In genomic region chr7:129143724-129144094, GRCh38 we compare ENCODE assay signal across 8 cellular contexts. TPM values are rescaled to one million over a fixed set of nuclear protein-coding genes. Genes with fewer than 3 reads are reported as not detected.
A peak's percentile ranks its signal among the peaks of the same experiment; 100 is the strongest.
DNase-seq lines count a peak whose midpoint lies in the region; ATAC-seq and TF ChIP-seq lines count a peak whose summit lies in the region.

No MANE protein-coding gene starts in this region.

- H3K27me3 Mint-ChIP-seq in CD4-positive, alpha-beta T cell, result peaks cover 6% of the 10 kb centered on the region
- peaks cover 1% of the 10 kb centered on the region for H3K27me3 Mint-ChIP-seq in activated naive CD8-positive, alpha-beta T cell

- no peak for TF ChIP-seq CTCF in CD4-positive, alpha-beta T cell (IDR thresholded peaks at IDR 0.05)

- H3K9me3 ChIP-seq in CD4-positive, alpha-beta T cell (ENCODE audit: control insufficient read depth, low read length), result no peaks in the 10 kb centered on the region
- H3K9me3 ChIP-seq in HAP-1 (no peaks in the 10 kb centered on the region), mononuclear cell (ENCODE audit: low read depth, low read length) (no peaks in the 10 kb centered on the region), MG63 (no peaks in the 10 kb centered on the region)

- H3K36me3 ChIP-seq in HAP-1 (replicated peaks), result no peaks in the 10 kb centered on the region
- no peaks in the 10 kb centered on the region for H3K36me3 ChIP-seq in MG63

- H3K4me3 Mint-ChIP-seq in CD4-positive, alpha-beta T cell, result peak overlapping the region; percentile 89
- peak overlapping the region; percentile 91 for H3K4me3 Mint-ChIP-seq in activated naive CD8-positive, alpha-beta T cell

- H3K4me1 ChIP-seq in HAP-1 (peaks cover 10% of the 10 kb centered on the region), mononuclear cell (ENCODE audit: insufficient read depth, low read length) (peaks cover 46% of the 10 kb centered on the region)

- in situ Hi-C loops in HAP-1 (cut with MboI; ENCODE audit: low sequenced_read_pairs), result no loop called here

- peaks cover 20% of the 10 kb centered on the region for H3K4me1 Mint-ChIP-seq in CD4-positive, alpha-beta T cell (ENCODE audit: low read depth)
- H3K4me1 Mint-ChIP-seq in activated naive CD8-positive, alpha-beta T cell (ENCODE audit: low read depth), result peaks cover 19% of the 10 kb centered on the region

- no peak for DNase-seq in CD4-positive, alpha-beta T cell
- no peak for DNase-seq in HAP-1 (ENCODE audit: low spot score in 2 of 2)
- DNase-seq in MG63, result no peak
- DNase-seq in UCSD-AML1 (lab: John Stamatoyannopoulos, UW; ENCODE audit: unreplicated experiment), result no peak
- no peak for DNase-seq in T1000 (lab: John Stamatoyannopoulos, UW)
- no peak for DNase-seq in NCI-H1436 treated with DMSO at 0.1 percent for 48 hours (lab: John Stamatoyannopoulos, UW)

- H3K4me3 ChIP-seq in HAP-1, result peak overlapping the region; percentile 44
- H3K4me3 ChIP-seq in mononuclear cell (ENCODE audit: low read length), result peak overlapping the region; percentile 56
- H3K4me3 ChIP-seq in MG63, result no peak overlapping the region

- intact Hi-C loops in CD4-positive, alpha-beta T cell (cut with DNase I, micrococcal nuclease), result no loop called here

- peak overlapping the region; percentile 3 for H3K27ac Mint-ChIP-seq in CD4-positive, alpha-beta T cell
- no peak overlapping the region for H3K27ac Mint-ChIP-seq in activated naive CD8-positive, alpha-beta T cell

- no peaks in the 10 kb centered on the region for H3K36me3 Mint-ChIP-seq in CD4-positive, alpha-beta T cell (ENCODE audit: low read depth)
- H3K36me3 Mint-ChIP-seq in activated naive CD8-positive, alpha-beta T cell, result no peaks in the 10 kb centered on the region

- CTCF ChIA-PET in CD4-positive, alpha-beta T cell (lab: Charles Lee), result interaction anchor here (2.5 kb wide), 1 partner anchor 20 kb away, joined by 9 read pairs; no protein-coding TSS in a partner anchor

- no peaks in the 10 kb centered on the region for H3K27me3 ChIP-seq in CD4-positive, alpha-beta T cell (ENCODE audit: control insufficient read depth, insufficient read depth, low read length)
- H3K27me3 ChIP-seq in HAP-1 (ENCODE audit: low read depth) (no peaks in the 10 kb centered on the region), mononuclear cell (ENCODE audit: insufficient read depth, low read length) (peaks cover 16% of the 10 kb centered on the region), MG63 (peaks cover 6% of the 10 kb centered on the region; the same call in 1 of the 2 replicates)

- ATAC-seq in CD4-positive, alpha-beta T cell (ENCODE audit: poor library complexity), result no peak

- no peak overlapping the region for H3K27ac ChIP-seq in CD4-positive, alpha-beta T cell (ENCODE audit: low read depth, low read length)

- POLR2A ChIA-PET in CD4-positive, alpha-beta T cell (lab: Charles Lee), result interaction anchor here (0.7 kb wide), 1 partner anchor 79 kb away, joined by 3 read pairs; no protein-coding TSS in a partner anchor

- no peaks in the 10 kb centered on the region for H3K9me3 Mint-ChIP-seq in CD4-positive, alpha-beta T cell
- no peaks in the 10 kb centered on the region for H3K9me3 Mint-ChIP-seq in activated naive CD8-positive, alpha-beta T cell (ENCODE audit: low read depth)

RNA-seq across cellular contexts. Expression of gene TSPAN33, which starts 0.8 kb away (rescaled TPM):
- 1 to 10 TPM; 3.6 to 4.1 TPM for total RNA-seq in CD4-positive, alpha-beta T cell
- 38.0 TPM for total RNA-seq in mononuclear cell
- total RNA-seq in MG63 (2014; rRNA removed; shearing (Covaris generic); ENCODE audit: low replicate concordance), result 3.4 and 7.0 TPM in 2 replicates

RNA-seq across cellular contexts. Expression of gene SMO, which starts 44.7 kb away (rescaled TPM):
- total RNA-seq in CD4-positive, alpha-beta T cell, result not detected
- total RNA-seq in mononuclear cell, result 0.10 TPM
- total RNA-seq in MG63 (2014; rRNA removed; shearing (Covaris generic); ENCODE audit: low replicate concordance), result 9.0 and 14.3 TPM in 2 replicates
